Comparison of ENCODE assay signal across 9 cellular contexts in the genomic region with DNA sequence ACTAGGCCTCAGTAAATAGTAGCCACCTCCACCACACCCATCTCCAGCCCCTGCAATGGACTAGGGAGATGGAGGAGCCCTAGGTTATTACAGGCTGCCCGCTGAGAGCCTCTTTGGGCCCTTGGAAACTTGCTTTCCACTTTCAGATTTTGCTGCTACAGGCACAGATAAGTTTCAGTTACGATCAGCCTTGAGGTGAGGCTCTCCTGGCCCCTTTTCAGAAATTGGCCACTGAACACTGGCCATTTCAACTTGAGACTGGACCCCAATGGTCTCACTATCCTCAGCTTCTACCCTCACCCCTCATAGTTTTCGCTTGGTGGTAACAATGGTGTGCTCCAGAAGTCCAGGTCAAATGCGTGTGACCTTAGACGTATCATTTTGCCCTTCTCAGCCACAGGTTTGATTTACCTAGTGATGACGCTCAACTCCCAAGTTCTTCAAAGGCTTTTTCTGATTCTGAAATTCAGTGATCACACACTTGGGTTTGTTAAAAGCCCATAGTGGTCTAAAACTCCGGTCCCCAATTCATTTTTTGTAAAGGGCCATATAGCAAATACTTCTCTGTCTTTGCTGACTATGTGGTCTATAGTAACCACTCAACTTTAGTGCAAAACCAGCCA. TPM values are rescaled to one million over a fixed set of nuclear protein-coding genes. Genes with fewer than 3 reads are reported as not detected.
A peak's percentile ranks its signal among the peaks of the same experiment; 100 is the strongest.
DNase-seq lines count a peak whose midpoint lies in the region; ATAC-seq and TF ChIP-seq lines count a peak whose summit lies in the region.
"Had no signal": no experiment of that assay in that cellular context is flagged by ENCODE, and none has a peak within 500 bp of the region (broad histone marks: within the 10 kb centered on the region; RNA-seq: fewer than 3 reads in every experiment).

No MANE protein-coding gene starts in this region.

- no peaks in the 10 kb centered on the region for H3K27me3 Mint-ChIP-seq in stimulated activated naive CD8-positive, alpha-beta T cell treated with anti-CD3 and anti-CD28 coated beads, Interleukin-15, Interleukin-2, amounts not matched to agents 100 ng/mL and 50 ng/mL, for 24 hours

- H3K36me3 Mint-ChIP-seq in stimulated activated naive CD8-positive, alpha-beta T cell treated with anti-CD3 and anti-CD28 coated beads, Interleukin-15, Interleukin-2, amounts not matched to agents 100 ng/mL and 50 ng/mL, for 24 hours (ENCODE audit: low read depth), result peaks cover 56% of the 10 kb centered on the region

- no peaks in the 10 kb centered on the region for H3K9me3 Mint-ChIP-seq in stimulated activated naive CD8-positive, alpha-beta T cell treated with anti-CD3 and anti-CD28 coated beads, Interleukin-15, Interleukin-2, amounts not matched to agents 100 ng/mL and 50 ng/mL, for 24 hours

- H3K9me3 ChIP-seq in breast epithelium, result no peaks in the 10 kb centered on the region
- H3K9me3 ChIP-seq in mesodermal cell (ENCODE audit: control insufficient read depth, low read length), result no peaks in the 10 kb centered on the region

- peaks cover 64% of the 10 kb centered on the region for H3K4me1 Mint-ChIP-seq in stimulated activated naive CD8-positive, alpha-beta T cell treated with anti-CD3 and anti-CD28 coated beads, Interleukin-15, Interleukin-2, amounts not matched to agents 100 ng/mL and 50 ng/mL, for 24 hours (ENCODE audit: low read depth)

- TF ChIP-seq POLR2A in breast epithelium (IDR thresholded peaks at IDR 0.05), result no peak

- no peak for DNase-seq in stimulated activated naive CD8-positive, alpha-beta T cell treated with anti-CD3 and anti-CD28 coated beads, Interleukin-15, Interleukin-2, amounts not matched to agents 100 U/mL and 50 U/mL, for 24 hours
- no peak for DNase-seq in breast epithelium (ENCODE audit: low spot score in 2 of 2)
- no peak for DNase-seq in NCI-H146 (lab: John Stamatoyannopoulos, UW)
- no peak for DNase-seq in medulla oblongata (ENCODE audit: extremely low spot score)
- DNase-seq in GM10266 (ENCODE audit: extremely low spot score), result no peak
- no peak for DNase-seq in NCI-H1930 (lab: John Stamatoyannopoulos, UW)
- DNase-seq: foreskin melanocyte had no signal

- peak overlapping the region; percentile 95 for H3K4me3 Mint-ChIP-seq in stimulated activated naive CD8-positive, alpha-beta T cell treated with anti-CD3 and anti-CD28 coated beads, Interleukin-15, Interleukin-2, amounts not matched to agents 100 ng/mL and 50 ng/mL, for 24 hours

- peak overlapping the region; percentile 78 to 87 for H3K27ac ChIP-seq in breast epithelium
- no peak overlapping the region for H3K27ac ChIP-seq in mesodermal cell (ENCODE audit: low read depth, low read length, severe bottlenecking)

- intact Hi-C loops in breast epithelium (cut with DNase I; ENCODE audit: low total_unique reads), result loop anchor here (10.0 kb wide), 1 partner anchor 124 kb away; a partner anchor contains a TSS

- peak overlapping the region; percentile 91 for H3K27ac Mint-ChIP-seq in stimulated activated naive CD8-positive, alpha-beta T cell treated with anti-CD3 and anti-CD28 coated beads, Interleukin-15, Interleukin-2, amounts not matched to agents 100 ng/mL and 50 ng/mL, for 24 hours

- no peaks in the 10 kb centered on the region for H3K36me3 ChIP-seq in breast epithelium
- H3K36me3 ChIP-seq in mesodermal cell (ENCODE audit: control insufficient read depth, insufficient read depth, low read length), result peaks cover 45% of the 10 kb centered on the region

- H3K27me3 ChIP-seq in breast epithelium, result no peaks in the 10 kb centered on the region

- H3K4me1 ChIP-seq in breast epithelium, result peaks cover 0 to 14% of the 10 kb centered on the region in 2 donors
- peaks cover 11% of the 10 kb centered on the region for H3K4me1 ChIP-seq in mesodermal cell (ENCODE audit: control insufficient read depth, insufficient read depth, low read length, poor library complexity, severe bottlenecking)

- peak overlapping the region; percentile 76 to 99 (median 88) for H3K4me3 ChIP-seq in breast epithelium
- peak overlapping the region; percentile 99 for H3K4me3 ChIP-seq in mesodermal cell (ENCODE audit: extremely low read depth, insufficient read depth, low read length, poor library complexity, severe bottlenecking)

- ATAC-seq in stimulated activated naive CD8-positive, alpha-beta T cell treated with anti-CD3 and anti-CD28 coated beads, Interleukin-15, Interleukin-2, amounts not matched to agents 100 U/mL and 50 U/mL, for 24 hours, result no peak

- 75 to 76% methylated on average over 6 of the region's 7 CpGs for WGBS in mesodermal cell (ENCODE audit: insufficient coverage in 2 of 2), 2 experiments

- no peak for TF ChIP-seq CTCF in breast epithelium (IDR thresholded peaks at IDR 0.05)
- no peak for TF ChIP-seq CTCF in GM10266 (IDR thresholded peaks at IDR 0.05; ENCODE audit: control insufficient read depth, insufficient read depth, low read depth, missing control alignments)

RNA-seq across cellular contexts. Expression of a gene that starts 1.0 kb away (rescaled TPM):
- total RNA-seq in breast epithelium, result 10 to 100 TPM; 21.4 to 36.4 (median 33.8) TPM
- 25.3 TPM for polyA plus RNA-seq in mesodermal cell (2013, experiment 1 of 2)
- 21.6 TPM for polyA plus RNA-seq in mesodermal cell (2013, experiment 2 of 2)

RNA-seq across cellular contexts. Expression of a gene that starts 1.2 kb away (rescaled TPM):
- 1 to 10 TPM; 7.2 to 9.4 (median 7.5) TPM for total RNA-seq in breast epithelium
- polyA plus RNA-seq in mesodermal cell (2013, experiment 1 of 2), result 6.1 TPM
- 6.0 TPM for polyA plus RNA-seq in mesodermal cell (2013, experiment 2 of 2)
